Comparison of ENCODE assay signal across 8 cellular contexts in genomic region chr1:43992232-43992995, GRCh38. TPM values are rescaled to one million over a fixed set of nuclear protein-coding genes. Genes with fewer than 3 reads are reported as not detected.
DNase-seq lines count a peak whose midpoint lies in the region; ATAC-seq and TF ChIP-seq lines count a peak whose summit lies in the region.

No MANE protein-coding gene starts in this region.

- 51 to 55% methylated on average over 11 of the region's 11 CpGs for WGBS in tibial nerve, 2 donors

- peak overlapping the region; percentile 90 for H3K4me3 Mint-ChIP-seq in activated T-cell treated with anti-CD3 and anti-CD28 coated beads, Interleukin-2, amount 50 U/mL, for 4 hours
- peak overlapping the region; percentile 82 for H3K4me3 Mint-ChIP-seq in activated naive CD8-positive, alpha-beta T cell treated with anti-CD3 and anti-CD28 coated beads, Interleukin-2, amount 50 U/mL, for 24 hours

- H3K27ac ChIP-seq in layer of hippocampus (ENCODE audit: low read depth, low read length) (peak overlapping the region; percentile 49), tibial nerve (peak overlapping the region in 3 of 4 donors; percentile 44 to 79 (median 72))

- H3K27me3 Mint-ChIP-seq in activated T-cell treated with anti-CD3 and anti-CD28 coated beads, Interleukin-2, amount 50 U/mL, for 4 hours (ENCODE audit: low read depth) = no peaks in the 10 kb centered on the region
- H3K27me3 Mint-ChIP-seq in activated naive CD8-positive, alpha-beta T cell treated with anti-CD3 and anti-CD28 coated beads, Interleukin-2, amount 50 U/mL, for 24 hours = peaks cover 2% of the 10 kb centered on the region

- no peaks in the 10 kb centered on the region for H3K36me3 Mint-ChIP-seq in activated T-cell treated with anti-CD3 and anti-CD28 coated beads, Interleukin-2, amount 50 U/mL, for 4 hours (ENCODE audit: insufficient read depth)
- H3K36me3 Mint-ChIP-seq in activated naive CD8-positive, alpha-beta T cell treated with anti-CD3 and anti-CD28 coated beads, Interleukin-2, amount 50 U/mL, for 24 hours (ENCODE audit: low read depth) = no peaks in the 10 kb centered on the region

- peaks cover 0 to 35% (median 17%) of the 10 kb centered on the region in 4 donors for H3K4me1 ChIP-seq in tibial nerve

- no peaks in the 10 kb centered on the region for H3K9me3 ChIP-seq in tibial nerve

- ATAC-seq in activated T-cell treated with anti-CD3 and anti-CD28 coated beads, Interleukin-2, amount 50 U/mL, for 4 hours = no peak
- no peak for ATAC-seq in activated naive CD8-positive, alpha-beta T cell treated with anti-CD3 and anti-CD28 coated beads, Interleukin-2, amount 50 U/mL, for 24 hours
- ATAC-seq in GM19035 (IDR thresholded peaks at IDR 0.05; ENCODE audit: unreplicated experiment) = no peak

- peaks cover 0 to 1% (median 0%) of the 10 kb centered on the region in 3 donors for H3K36me3 ChIP-seq in tibial nerve

- no peaks in the 10 kb centered on the region for H3K27me3 ChIP-seq in layer of hippocampus (ENCODE audit: control insufficient read depth, insufficient read depth, low read length)
- H3K27me3 ChIP-seq in tibial nerve = no peaks in the 10 kb centered on the region

- TF ChIP-seq EP300 in tibial nerve (IDR thresholded peaks at IDR 0.05) = no peak

- H3K9me3 Mint-ChIP-seq in activated T-cell treated with anti-CD3 and anti-CD28 coated beads, Interleukin-2, amount 50 U/mL, for 4 hours = no peaks in the 10 kb centered on the region
- H3K9me3 Mint-ChIP-seq in activated naive CD8-positive, alpha-beta T cell treated with anti-CD3 and anti-CD28 coated beads, Interleukin-2, amount 50 U/mL, for 24 hours = no peaks in the 10 kb centered on the region

- DNase-seq in activated T-cell treated with anti-CD3 and anti-CD28 coated beads, Interleukin-2, amount 50 U/mL, for 4 hours = no peak
- DNase-seq in activated T-cell treated with anti-CD3 and anti-CD28 coated beads, Interleukin-2, amount 50 U/mL, for 48 hours = no peak
- no peak for DNase-seq in activated naive CD8-positive, alpha-beta T cell treated with anti-CD3 and anti-CD28 coated beads, Interleukin-2, amount 50 U/mL, for 24 hours
- DNase-seq in tibial nerve (ENCODE audit: low spot score in 2 of 2) = no peak
- no peak for DNase-seq in NOMO-1 (lab: John Stamatoyannopoulos, UW; ENCODE audit: unreplicated experiment in 2 of 2)
- no peak for DNase-seq in NCI-H187 treated with DMSO at 0.1 percent for 48 hours (lab: John Stamatoyannopoulos, UW)

- peak overlapping the region; percentile 43 to 71 (median 58) for H3K4me3 ChIP-seq in tibial nerve

- H3K4me1 Mint-ChIP-seq in activated T-cell treated with anti-CD3 and anti-CD28 coated beads, Interleukin-2, amount 50 U/mL, for 4 hours (ENCODE audit: low read depth) = peaks cover 11% of the 10 kb centered on the region
- peaks cover 14% of the 10 kb centered on the region for H3K4me1 Mint-ChIP-seq in activated naive CD8-positive, alpha-beta T cell treated with anti-CD3 and anti-CD28 coated beads, Interleukin-2, amount 50 U/mL, for 24 hours

- TF ChIP-seq CTCF in tibial nerve (IDR thresholded peaks at IDR 0.05) = no peak

- no peak for TF ChIP-seq POLR2A in tibial nerve (IDR thresholded peaks at IDR 0.05)

- H3K27ac Mint-ChIP-seq in activated naive CD8-positive, alpha-beta T cell treated with anti-CD3 and anti-CD28 coated beads, Interleukin-2, amount 50 U/mL, for 24 hours = peak overlapping the region; percentile 68

RNA-seq across cellular contexts. Expression of gene CCDC24, which starts 1.0 kb away (rescaled TPM):
- 1 to 10 TPM; 1.0 to 1.8 (median 1.2) TPM for total RNA-seq in activated T-cell treated with anti-CD3 and anti-CD28 coated beads, Interleukin-2, amount 50 U/mL, for 4 hours
- 10 to 100 TPM in 1 of 4 donors, 1 to 10 TPM in 3; 5.4 to 18.8 (median 8.9) TPM for total RNA-seq in tibial nerve

RNA-seq across cellular contexts. Expression of gene B4GALT2, which starts 13.4 kb away (rescaled TPM):
- 10 to 100 TPM; 32.1 to 35.1 (median 33.7) TPM for total RNA-seq in activated T-cell treated with anti-CD3 and anti-CD28 coated beads, Interleukin-2, amount 50 U/mL, for 4 hours
- total RNA-seq in tibial nerve = 10 to 100 TPM; 15.5 to 49.8 (median 21.1) TPM

RNA-seq across cellular contexts. Expression of gene ATP6V0B, which starts 17.7 kb away (rescaled TPM):
- total RNA-seq in activated T-cell treated with anti-CD3 and anti-CD28 coated beads, Interleukin-2, amount 50 U/mL, for 4 hours = 100 to 1,000 TPM; 202 to 210 (median 209) TPM
- total RNA-seq in tibial nerve = 100 to 1,000 TPM; 101 to 132 (median 113) TPM

RNA-seq across cellular contexts. Expression of gene DPH2, which starts 22.6 kb away (rescaled TPM):
- total RNA-seq in activated T-cell treated with anti-CD3 and anti-CD28 coated beads, Interleukin-2, amount 50 U/mL, for 4 hours = 100 to 1,000 TPM; 128 to 151 (median 145) TPM
- 10 to 100 TPM; 25.7 to 41.7 (median 31.9) TPM for total RNA-seq in tibial nerve

RNA-seq across cellular contexts. Expression of gene SLC6A9, which starts 38.8 kb away (rescaled TPM):
- total RNA-seq in activated T-cell treated with anti-CD3 and anti-CD28 coated beads, Interleukin-2, amount 50 U/mL, for 4 hours = 10 to 100 TPM; 14.3 to 25.0 (median 18.3) TPM
- total RNA-seq in tibial nerve = 1 to 10 TPM in 1 of 4 donors, under 1 TPM in 3; 0.42 to 1.8 (median 0.83) TPM
